Comparison of ENCODE assay signal across 1 cellular context in genomic region chrX:45755719-45756118, GRCh38.
TF ChIP-seq lines count a peak whose summit lies in the region.

No MANE protein-coding gene starts in this region.

TF ChIP-seq in A549, 52 proteins besides CTCF, POLR2A, EP300 and RAD21 (continued from another document):
- TF ChIP-seq ELK1 (IDR thresholded peaks at IDR 0.05; ENCODE audit: low read depth, low read length) (no peak), HDAC2 (IDR thresholded peaks at IDR 0.05) (no peak), HOXB5 (CRISPR knock-in tag; IDR thresholded peaks at IDR 0.05) (no peak), ESRRA (IDR thresholded peaks at IDR 0.05; ENCODE audit: borderline replicate concordance, low read length) (no peak), MAFK (IDR thresholded peaks at IDR 0.05; ENCODE audit: partially characterized antibody) (no peak), FOSB (CRISPR knock-in tag; IDR thresholded peaks at IDR 0.05) (no peak), RNF2 (IDR thresholded peaks at IDR 0.05; ENCODE audit: borderline replicate concordance, low read depth) (no peak), EHF (CRISPR knock-in tag; IDR thresholded peaks at IDR 0.05) (no peak)
